Comparison of ENCODE assay signal across 8 cellular contexts in genomic region chr5:151221574-151221973, GRCh38. TPM values are rescaled to one million over a fixed set of nuclear protein-coding genes. Genes with fewer than 3 reads are reported as not detected.
DNase-seq lines count a peak whose midpoint lies in the region; ATAC-seq lines count a peak whose summit lies in the region.

No MANE protein-coding gene starts in this region.

- peak overlapping the region; percentile 93 for H3K4me3 Mint-ChIP-seq in activated CD8-positive, alpha-beta memory T cell treated with anti-CD3 and anti-CD28 coated beads, Interleukin-2, amount 10 ng/mL, durations not matched to agents 7 days and 5 days
- H3K4me3 Mint-ChIP-seq in activated CD4-positive, alpha-beta memory T cell treated with anti-CD3 and anti-CD28 coated beads, Interleukin-2, amount 10 ng/mL, durations not matched to agents 7 days and 5 days: peak overlapping the region; percentile 78

- intact Hi-C loops in right cardiac atrium (cut with DNase I): no loop called here

- 74% methylated on average over 3 of the region's 3 CpGs for WGBS in right cardiac atrium

- no peaks in the 10 kb centered on the region for H3K9me3 Mint-ChIP-seq in activated CD8-positive, alpha-beta memory T cell treated with anti-CD3 and anti-CD28 coated beads, Interleukin-2, amount 10 ng/mL, durations not matched to agents 7 days and 5 days (ENCODE audit: low read depth)
- H3K9me3 Mint-ChIP-seq in activated CD4-positive, alpha-beta memory T cell treated with anti-CD3 and anti-CD28 coated beads, Interleukin-2, amount 10 ng/mL, durations not matched to agents 7 days and 5 days: no peaks in the 10 kb centered on the region

- peaks cover 71% of the 10 kb centered on the region for H3K4me1 Mint-ChIP-seq in activated CD8-positive, alpha-beta memory T cell treated with anti-CD3 and anti-CD28 coated beads, Interleukin-2, amount 10 ng/mL, durations not matched to agents 7 days and 5 days
- H3K4me1 Mint-ChIP-seq in activated CD4-positive, alpha-beta memory T cell treated with anti-CD3 and anti-CD28 coated beads, Interleukin-2, amount 10 ng/mL, durations not matched to agents 7 days and 5 days: peaks cover 75% of the 10 kb centered on the region

- peak overlapping the region; percentile 91 for H3K27ac Mint-ChIP-seq in activated CD8-positive, alpha-beta memory T cell treated with anti-CD3 and anti-CD28 coated beads, Interleukin-2, amount 10 ng/mL, durations not matched to agents 7 days and 5 days
- peak overlapping the region; percentile 85 for H3K27ac Mint-ChIP-seq in activated CD4-positive, alpha-beta memory T cell treated with anti-CD3 and anti-CD28 coated beads, Interleukin-2, amount 10 ng/mL, durations not matched to agents 7 days and 5 days

- H3K4me3 ChIP-seq in right cardiac atrium (ENCODE audit: low read length): no peak overlapping the region
- peak overlapping the region in 2 of 5 donors; percentile 85 to 86 for H3K4me3 ChIP-seq in subcutaneous abdominal adipose tissue (ENCODE audit: low read depth in 1 of 5, low read length in 5 of 5)

- H3K9ac ChIP-seq in subcutaneous abdominal adipose tissue (ENCODE audit: low read length in 5 of 5): peak overlapping the region in 4 of 5 donors; percentile 42 to 95 (median 74)

- H3K4me1 ChIP-seq in right cardiac atrium (ENCODE audit: control insufficient read depth, insufficient read depth, low read length): peaks cover 25% of the 10 kb centered on the region
- H3K4me1 ChIP-seq in subcutaneous abdominal adipose tissue (ENCODE audit: control insufficient read depth in 5 of 5, insufficient read depth in 5 of 5, low read length in 5 of 5): peaks cover 16 to 71% (median 62%) of the 10 kb centered on the region in 5 donors

- no peaks in the 10 kb centered on the region for H3K36me3 ChIP-seq in subcutaneous abdominal adipose tissue (ENCODE audit: control insufficient read depth in 5 of 5, insufficient read depth in 5 of 5, low read length in 5 of 5)

- ATAC-seq in activated CD8-positive, alpha-beta memory T cell treated with anti-CD3 and anti-CD28 coated beads, Interleukin-2, amount 10 ng/mL, durations not matched to agents 7 days and 5 days: no peak
- ATAC-seq in right cardiac atrium: peak in 1 of 2 donors; percentile 39
- no peak for ATAC-seq in GM18861 (IDR thresholded peaks at IDR 0.05; ENCODE audit: unreplicated experiment)
- no peak for ATAC-seq in HG03108 (IDR thresholded peaks at IDR 0.05; ENCODE audit: unreplicated experiment)

- H3K27me3 Mint-ChIP-seq in activated CD8-positive, alpha-beta memory T cell treated with anti-CD3 and anti-CD28 coated beads, Interleukin-2, amount 10 ng/mL, durations not matched to agents 7 days and 5 days: no peaks in the 10 kb centered on the region
- H3K27me3 Mint-ChIP-seq in activated CD4-positive, alpha-beta memory T cell treated with anti-CD3 and anti-CD28 coated beads, Interleukin-2, amount 10 ng/mL, durations not matched to agents 7 days and 5 days: no peaks in the 10 kb centered on the region

- H3K27ac ChIP-seq in right cardiac atrium (ENCODE audit: low read length): peak overlapping the region; percentile 11
- H3K27ac ChIP-seq in subcutaneous abdominal adipose tissue (ENCODE audit: low read depth, low read length): peak overlapping the region; percentile 94

- POLR2A ChIA-PET in activated CD4-positive, alpha-beta memory T cell treated with anti-CD3 and anti-CD28 coated beads, Interleukin-2, amount 10 ng/mL, durations not matched to agents 7 days and 5 days (lab: Charles Lee): interaction anchor here (0.8 to 4.5 kb wide), 7 partner anchors 8 to 95 kb away, joined by 3 to 183 read pairs (median 3); partner anchors contain the start of gene GM2A

- DNase-seq in activated CD8-positive, alpha-beta memory T cell treated with anti-CD3 and anti-CD28 coated beads, Interleukin-2, amount 10 ng/mL, durations not matched to agents 7 days and 5 days: no peak
- no peak for DNase-seq in activated CD8-positive, alpha-beta memory T cell treated with anti-CD3 and anti-CD28 coated beads, Interleukin-2, amount 50 U/mL, for 48 hours
- no peak for DNase-seq in activated CD4-positive, alpha-beta memory T cell treated with anti-CD3 and anti-CD28 coated beads, Interleukin-2, amount 10 ng/mL, durations not matched to agents 7 days and 5 days
- no peak for DNase-seq in right cardiac atrium
- DNase-seq in NCI-H1436 treated with DMSO at 0.1 percent for 48 hours (lab: John Stamatoyannopoulos, UW): no peak

- peaks cover 39% of the 10 kb centered on the region for H3K36me3 Mint-ChIP-seq in activated CD8-positive, alpha-beta memory T cell treated with anti-CD3 and anti-CD28 coated beads, Interleukin-2, amount 10 ng/mL, durations not matched to agents 7 days and 5 days
- H3K36me3 Mint-ChIP-seq in activated CD4-positive, alpha-beta memory T cell treated with anti-CD3 and anti-CD28 coated beads, Interleukin-2, amount 10 ng/mL, durations not matched to agents 7 days and 5 days (ENCODE audit: low read depth): peaks cover 50% of the 10 kb centered on the region

- H3K27me3 ChIP-seq in right cardiac atrium (ENCODE audit: control insufficient read depth, insufficient read depth) (no peaks in the 10 kb centered on the region), subcutaneous abdominal adipose tissue (ENCODE audit: control insufficient read depth in 5 of 5, insufficient read depth in 4 of 5, low read length in 5 of 5) (no peaks in the 10 kb centered on the region)

- no peaks in the 10 kb centered on the region for H3K9me3 ChIP-seq in right cardiac atrium (ENCODE audit: control insufficient read depth, low read length)
- no peaks in the 10 kb centered on the region for H3K9me3 ChIP-seq in subcutaneous abdominal adipose tissue (ENCODE audit: control insufficient read depth in 5 of 5, low read length in 5 of 5)

- CTCF ChIA-PET in activated CD8-positive, alpha-beta memory T cell treated with anti-CD3 and anti-CD28 coated beads, Interleukin-2, amount 10 ng/mL, durations not matched to agents 7 days and 5 days (lab: Charles Lee): interaction anchor here (0.6 to 5.6 kb wide), 7 partner anchors 8 to 95 kb away, joined by 3 to 49 read pairs (median 3); no protein-coding TSS in a partner anchor
- CTCF ChIA-PET in activated CD4-positive, alpha-beta memory T cell treated with anti-CD3 and anti-CD28 coated beads, Interleukin-2, amount 10 ng/mL, durations not matched to agents 7 days and 5 days (lab: Charles Lee): interaction anchor here (0.9 to 5.1 kb wide), 7 partner anchors 8 to 56 kb away, joined by 3 to 21 read pairs (median 5); partner anchors contain the start of gene GM2A

RNA-seq across cellular contexts. Expression of gene CCDC69, which starts 2.3 kb away (rescaled TPM):
- 10 to 100 TPM; 73.1 to 89.1 TPM for total RNA-seq in activated CD8-positive, alpha-beta memory T cell treated with anti-CD3 and anti-CD28 coated beads, Interleukin-2, amount 10 ng/mL, durations not matched to agents 7 days and 5 days
- 10 to 100 TPM; 62.6 to 64.2 TPM for total RNA-seq in activated CD4-positive, alpha-beta memory T cell treated with anti-CD3 and anti-CD28 coated beads, Interleukin-2, amount 10 ng/mL, durations not matched to agents 7 days and 5 days
- total RNA-seq in right cardiac atrium: 100 to 1,000 TPM; 167 to 194 (median 190) TPM
- polyA plus RNA-seq in right cardiac atrium: 244 TPM

RNA-seq across cellular contexts. Expression of gene GM2A, which starts 31.4 kb away (rescaled TPM):
- 10 to 100 TPM; 13.4 to 18.7 TPM for total RNA-seq in activated CD8-positive, alpha-beta memory T cell treated with anti-CD3 and anti-CD28 coated beads, Interleukin-2, amount 10 ng/mL, durations not matched to agents 7 days and 5 days
- total RNA-seq in activated CD4-positive, alpha-beta memory T cell treated with anti-CD3 and anti-CD28 coated beads, Interleukin-2, amount 10 ng/mL, durations not matched to agents 7 days and 5 days: 10 to 100 TPM; 22.4 to 24.5 TPM
- 10 to 100 TPM; 30.1 to 43.4 (median 35.3) TPM for total RNA-seq in right cardiac atrium
- polyA plus RNA-seq in right cardiac atrium: 27.7 TPM
